Comparison of ENCODE assay signal across 12 cellular contexts in the genomic region with DNA sequence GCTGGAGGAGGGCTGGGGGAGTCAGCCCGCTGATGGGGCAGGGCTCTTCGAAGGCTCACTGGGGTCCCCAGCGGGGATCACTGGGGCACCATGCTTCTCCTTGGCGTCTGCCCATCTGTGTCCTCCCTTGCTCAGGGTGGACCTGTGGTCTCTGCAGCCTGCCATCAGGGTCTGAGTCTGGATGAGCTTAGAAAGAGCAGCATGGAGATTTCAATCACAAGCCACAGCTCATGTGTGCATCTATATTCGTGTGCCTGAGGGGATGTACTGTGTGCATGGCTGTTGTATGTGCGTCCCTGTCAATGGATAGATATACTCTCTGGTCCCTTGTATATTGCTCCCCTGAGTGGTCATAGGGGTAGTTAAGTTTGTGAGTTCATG.
"Had no signal": no experiment of that assay in that cellular context is flagged by ENCODE, and none has a peak within 500 bp of the region (broad histone marks: within the 10 kb centered on the region; RNA-seq: fewer than 3 reads in every experiment).

No MANE protein-coding gene starts in this region.

- H3K27me3 ChIP-seq: foreskin keratinocyte, vagina had no signal

- H3K27ac Mint-ChIP-seq: activated T-helper 2 cell treated with anti-CD3 and anti-CD28 coated beads, Interferon-gamma antibody, Interleukin-2, Interleukin-4, amounts not matched to agents 10 μg/mL and 5 μg/mL and 100 μg/mL, durations not matched to agents 14 hours and 24 hours and 36 hours; memory B cell; nephron progenitor cell had no signal

- ATAC-seq: stimulated activated naive CD8-positive, alpha-beta T cell treated with anti-CD3 and anti-CD28 coated beads, Interleukin-15, Interleukin-2, amounts not matched to agents 100 U/mL and 50 U/mL, for 24 hours had no signal

- DNase-seq: activated CD4-positive, alpha-beta T cell treated with anti-CD3 and anti-CD28 coated beads for 48 hours; activated naive CD4-positive, alpha-beta T cell treated with anti-CD3 and anti-CD28 coated beads, Interleukin-2, amount 50 U/mL, for 16 hours; amniotic stem cell; esophagus squamous epithelium; nephron progenitor cell; stimulated activated CD4-positive, alpha-beta T cell treated with anti-CD3 and anti-CD28 coated beads, Interleukin-4, amount 100 ng/mL, for 1 hour; stimulated activated CD8-positive, alpha-beta memory T cell treated with anti-CD3 and anti-CD28 coated beads, Interleukin-4, amount 100 ng/mL, for 48 hours; stimulated activated naive CD8-positive, alpha-beta T cell treated with anti-CD3 and anti-CD28 coated beads, Interleukin-15, Interleukin-2, amounts not matched to agents 100 U/mL and 50 U/mL, for 24 hours had no signal

- H3K4me1 ChIP-seq: foreskin keratinocyte had no signal

- H3K4me1 Mint-ChIP-seq: memory B cell had no signal

- H3K36me3 Mint-ChIP-seq: memory B cell had no signal

- H3K4me3 ChIP-seq: esophagus squamous epithelium, vagina had no signal

- H3K27ac ChIP-seq: esophagus squamous epithelium, foreskin keratinocyte, vagina had no signal

- H3K4me3 Mint-ChIP-seq: memory B cell, nephron progenitor cell had no signal

- H3K36me3 ChIP-seq: esophagus squamous epithelium, vagina had no signal

- H3K9me3 ChIP-seq: esophagus squamous epithelium, vagina had no signal

- H3K9me3 Mint-ChIP-seq: activated T-helper 2 cell treated with anti-CD3 and anti-CD28 coated beads, Interferon-gamma antibody, Interleukin-2, Interleukin-4, amounts not matched to agents 10 μg/mL and 5 μg/mL and 100 μg/mL, durations not matched to agents 14 hours and 24 hours and 36 hours; memory B cell had no signal
